31 cellular contexts compared by ENCODE assay signal in genomic region chr4:112966701-112967100, GRCh38.
"Had no signal": no experiment of that assay in that cellular context is flagged by ENCODE, and none has a peak within 500 bp of the region (broad histone marks: within the 10 kb centered on the region; RNA-seq: fewer than 3 reads in every experiment).

No MANE protein-coding gene starts in this region.

- H3K27ac Mint-ChIP-seq: activated B cell treated with CpG ODN at 0.5 μM for 24 hours; activated CD8-positive, alpha-beta T cell treated with anti-CD3 and anti-CD28 coated beads for 36 hours; activated naive CD4-positive, alpha-beta T cell treated with anti-CD3 and anti-CD28 coated beads for 36 hours; activated naive CD4-positive, alpha-beta T cell treated with anti-CD3 and anti-CD28 coated beads, Interleukin-2, amount 50 U/mL, for 24 hours; activated naive CD8-positive, alpha-beta T cell treated with anti-CD3 and anti-CD28 coated beads for 36 hours; activated naive CD8-positive, alpha-beta T cell treated with anti-CD3 and anti-CD28 coated beads, Interleukin-2, amount 50 U/mL, for 24 hours; activated T-helper 17 cell treated with anti-CD3 and anti-CD28 coated beads, Interleukin-2, amount 50 U/mL, for 72 hours; T-cell; T-helper 1 cell treated with Interleukin-12 subunit alpha and Interleukin-12 subunit beta and Interleukin-4 antibody, amounts not matched to agents 30 μg/mL and 1 μg/mL, for 36 hours had no signal

- H3K36me3 ChIP-seq: adrenal gland, breast epithelium, cardiac muscle cell, colonic mucosa, heart left ventricle, WERI-Rb-1 had no signal

- H3K4me3 Mint-ChIP-seq: activated B cell treated with CpG ODN at 0.5 μM for 24 hours; activated CD8-positive, alpha-beta T cell treated with anti-CD3 and anti-CD28 coated beads for 36 hours; activated naive CD4-positive, alpha-beta T cell treated with anti-CD3 and anti-CD28 coated beads for 36 hours; activated naive CD4-positive, alpha-beta T cell treated with anti-CD3 and anti-CD28 coated beads, Interleukin-2, amount 50 U/mL, for 24 hours; activated naive CD8-positive, alpha-beta T cell treated with anti-CD3 and anti-CD28 coated beads for 36 hours; activated naive CD8-positive, alpha-beta T cell treated with anti-CD3 and anti-CD28 coated beads, Interleukin-2, amount 50 U/mL, for 24 hours; activated T-cell treated with anti-CD3 and anti-CD28 coated beads, Interleukin-2, amount 50 U/mL, for 4 hours; activated T-helper 17 cell treated with anti-CD3 and anti-CD28 coated beads, Interleukin-2, amount 50 U/mL, for 72 hours; T-cell; T-helper 1 cell treated with Interleukin-12 subunit alpha and Interleukin-12 subunit beta and Interleukin-4 antibody, amounts not matched to agents 30 μg/mL and 1 μg/mL, for 36 hours had no signal

- H3K27me3 Mint-ChIP-seq: activated B cell treated with CpG ODN at 0.5 μM for 24 hours had no signal

- H3K27ac ChIP-seq: adrenal gland, body of pancreas, breast epithelium, cardiac muscle cell, colonic mucosa, heart left ventricle, WERI-Rb-1 had no signal

- H3K36me3 Mint-ChIP-seq: activated naive CD4-positive, alpha-beta T cell treated with anti-CD3 and anti-CD28 coated beads, Interleukin-2, amount 50 U/mL, for 24 hours; activated naive CD8-positive, alpha-beta T cell treated with anti-CD3 and anti-CD28 coated beads for 36 hours; T-cell had no signal

- H3K4me1 Mint-ChIP-seq: activated B cell treated with CpG ODN at 0.5 μM for 24 hours; activated naive CD4-positive, alpha-beta T cell treated with anti-CD3 and anti-CD28 coated beads, Interleukin-2, amount 50 U/mL, for 24 hours; activated naive CD8-positive, alpha-beta T cell treated with anti-CD3 and anti-CD28 coated beads for 36 hours; activated naive CD8-positive, alpha-beta T cell treated with anti-CD3 and anti-CD28 coated beads, Interleukin-2, amount 50 U/mL, for 24 hours; activated T-helper 17 cell treated with anti-CD3 and anti-CD28 coated beads, Interleukin-2, amount 50 U/mL, for 72 hours; T-cell had no signal

- H3K27me3 ChIP-seq: adrenal gland, body of pancreas, breast epithelium, cardiac muscle cell, colonic mucosa, heart left ventricle had no signal

- DNase-seq: activated B cell treated with CpG ODN at 0.5 μM for 24 hours; activated CD4-positive, alpha-beta T cell treated with anti-CD3 and anti-CD28 coated beads for 48 hours; activated CD4-positive, alpha-beta T cell treated with anti-CD3 and anti-CD28 coated beads, Interleukin-2, amount 50 U/mL, for 1 hour; activated CD4-positive, alpha-beta T cell treated with anti-CD3 and anti-CD28 coated beads, Interleukin-2, amount 50 U/mL, for 48 hours; activated CD8-positive, alpha-beta memory T cell treated with anti-CD3 and anti-CD28 coated beads for 24 hours; activated CD8-positive, alpha-beta T cell treated with anti-CD3 and anti-CD28 coated beads for 36 hours; activated effector memory CD4-positive, alpha-beta T cell treated with Interleukin-2 at 50 U/mL for 16 hours; activated naive CD4-positive, alpha-beta T cell treated with anti-CD3 and anti-CD28 coated beads for 36 hours; activated naive CD8-positive, alpha-beta T cell treated with anti-CD3 and anti-CD28 coated beads for 36 hours; activated naive CD8-positive, alpha-beta T cell treated with anti-CD3 and anti-CD28 coated beads, Interleukin-2, amount 50 U/mL, for 24 hours; activated T-cell treated with anti-CD3 and anti-CD28 coated beads, Interleukin-2, amount 50 U/mL, for 4 hours; adrenal gland; amygdala; aorta; body of pancreas; central memory CD4-positive, alpha-beta T cell; cerebellar nuclear complex; colonic mucosa; effector CD8-positive, alpha-beta T cell; foreskin fibroblast; heart left ventricle; T-cell; T-helper 9 cell had no signal

- H3K4me3 ChIP-seq: adrenal gland, body of pancreas, breast epithelium, cardiac muscle cell, colonic mucosa, heart left ventricle had no signal

- H3K9me3 Mint-ChIP-seq: activated naive CD4-positive, alpha-beta T cell treated with anti-CD3 and anti-CD28 coated beads, Interleukin-2, amount 50 U/mL, for 24 hours had no signal

- H3K9me3 ChIP-seq: adrenal gland, body of pancreas, breast epithelium, colonic mucosa had no signal

- ATAC-seq: activated CD4-positive, CD25-positive, alpha-beta regulatory T cell treated with anti-CD3 and anti-CD28 coated beads, Interleukin-2, amount 50 U/mL, for 24 hours; activated CD8-positive, alpha-beta T cell treated with anti-CD3 and anti-CD28 coated beads for 36 hours; activated naive CD8-positive, alpha-beta T cell treated with anti-CD3 and anti-CD28 coated beads, Interleukin-2, amount 50 U/mL, for 24 hours; activated T-cell treated with anti-CD3 and anti-CD28 coated beads, Interleukin-2, amount 50 U/mL, for 4 hours; activated T-helper 17 cell treated with anti-CD3 and anti-CD28 coated beads, Interleukin-2, amount 50 U/mL, for 72 hours; body of pancreas; esophagus mucosa; heart left ventricle; T-cell had no signal

- H3K4me1 ChIP-seq: adrenal gland, body of pancreas, breast epithelium, colonic mucosa, heart left ventricle had no signal
